In genomic region chr17:14068542-14069250, GRCh38 we compare ENCODE assay signal across 8 cellular contexts. TPM values are rescaled to one million over a fixed set of nuclear protein-coding genes. Genes with fewer than 3 reads are reported as not detected.
DNase-seq lines count a peak whose midpoint lies in the region; ATAC-seq and TF ChIP-seq lines count a peak whose summit lies in the region.

No MANE protein-coding gene starts in this region.

- POLR2A ChIA-PET in CD4-positive, alpha-beta memory T cell (lab: Charles Lee; ENCODE audit: partially characterized antibody): interaction anchor here (0.8 to 6.0 kb wide), 8 partner anchors 128 to 232 kb away, joined by 3 to 46 read pairs (median 5); partner anchors contain the start of gene HS3ST3B1
- POLR2A ChIA-PET in OCI-LY7 (lab: Charles Lee): interaction anchor here (0.5 to 0.6 kb wide), 2 partner anchors 21 to 721 kb away, joined by 3 read pairs; no protein-coding TSS in a partner anchor

- CTCF ChIA-PET in CD4-positive, alpha-beta memory T cell (lab: Charles Lee; ENCODE audit: partially characterized antibody): interaction anchor here (1.8 to 4.7 kb wide), 3 partner anchors 135 to 472 kb away, joined by 4 to 25 read pairs (median 4); partner anchors contain the start of gene HS3ST3B1
- CTCF ChIA-PET in OCI-LY7 (lab: Charles Lee; ENCODE audit: unreplicated experiment): no interaction called here

- intact Hi-C loops in CD4-positive, alpha-beta memory T cell (cut with micrococcal nuclease): loop anchor here (1.0 to 10.0 kb wide), 3 partner anchors 133 to 474 kb away; no protein-coding TSS in a partner anchor
- intact Hi-C loops in OCI-LY7 (cut with micrococcal nuclease; ENCODE audit: unreplicated experiment): loop anchor here (10.0 kb wide), 1 partner anchor 474 kb away; no protein-coding TSS in a partner anchor

- H3K4me1 ChIP-seq in CD4-positive, alpha-beta memory T cell (ENCODE audit: insufficient read depth, low read length): peaks cover 30% of the 10 kb centered on the region
- H3K4me1 ChIP-seq in OCI-LY7 (ENCODE audit: insufficient read depth, low read length, poor library complexity, severe bottlenecking) (peaks cover 21% of the 10 kb centered on the region), esophagus (ENCODE audit: control insufficient read depth in 2 of 2, insufficient read depth in 2 of 2, low read length in 1 of 2) (no peaks in the 10 kb centered on the region), rectal smooth muscle tissue (ENCODE audit: control insufficient read depth, insufficient read depth, low read length) (peaks cover 7% of the 10 kb centered on the region)

- no peaks in the 10 kb centered on the region for H3K36me3 ChIP-seq in CD4-positive, alpha-beta memory T cell (ENCODE audit: insufficient read depth, low read length)
- H3K36me3 ChIP-seq in OCI-LY7 (ENCODE audit: insufficient read depth, low read length): peaks cover 48% of the 10 kb centered on the region
- no peaks in the 10 kb centered on the region for H3K36me3 ChIP-seq in esophagus (ENCODE audit: control insufficient read depth in 2 of 2, insufficient read depth in 2 of 2, low read length in 1 of 2)
- no peaks in the 10 kb centered on the region for H3K36me3 ChIP-seq in rectal smooth muscle tissue (ENCODE audit: control insufficient read depth, insufficient read depth, low read length)

- peak overlapping the region; percentile 93 to 96 (median 95) for H3K4me3 Mint-ChIP-seq in CD4-positive, alpha-beta memory T cell

- peaks cover 36 to 65% (median 49%) of the 10 kb centered on the region in 4 donors for H3K4me1 Mint-ChIP-seq in CD4-positive, alpha-beta memory T cell

- peak overlapping the region; percentile 96 to 98 for H3K4me3 ChIP-seq in CD4-positive, alpha-beta memory T cell (ENCODE audit: low read length in 2 of 2)
- H3K4me3 ChIP-seq in OCI-LY7 (ENCODE audit: low read depth, low read length, poor library complexity, severe bottlenecking) (peak overlapping the region; percentile 99), esophagus (ENCODE audit: low read depth in 1 of 2, low read length in 2 of 2) (peak overlapping the region; percentile 94 to 98), rectal smooth muscle tissue (ENCODE audit: low read length) (peak overlapping the region; percentile 100)

- H3K9me2 ChIP-seq in OCI-LY7 (ENCODE audit: insufficient read depth, low read length): no peaks in the 10 kb centered on the region

- no peaks in the 10 kb centered on the region for H3K9me3 Mint-ChIP-seq in CD4-positive, alpha-beta memory T cell

- 15 to 16% methylated on average over 25 of the region's 25 CpGs for WGBS in esophagus, 2 donors

- H3K9ac ChIP-seq in rectal smooth muscle tissue (ENCODE audit: low read length): no peak overlapping the region

- H3K27ac Mint-ChIP-seq in CD4-positive, alpha-beta memory T cell: peak overlapping the region; percentile 89 to 95 (median 95)

- H3K36me3 Mint-ChIP-seq in CD4-positive, alpha-beta memory T cell: peaks cover 16 to 32% of the 10 kb centered on the region in 2 donors

- peaks cover 63% of the 10 kb centered on the region for H3K79me2 ChIP-seq in OCI-LY7 (ENCODE audit: insufficient read depth, low read depth, low read length)

- ATAC-seq in GM21717 (IDR thresholded peaks at IDR 0.05; ENCODE audit: unreplicated experiment): peak; percentile 16

- TF ChIP-seq CTCF in OCI-LY7 (conservative IDR thresholded peaks at IDR 0.05; ENCODE audit: low read length): no peak

- H3K4me2 ChIP-seq in OCI-LY7 (ENCODE audit: low read length): peak overlapping the region; percentile 87

- BruUV-seq in OCI-LY7 (replicated peaks; lab: Mats Ljungman, UMichigan): no TSS peak

- H2AFZ ChIP-seq in OCI-LY7 (ENCODE audit: low read length): peak overlapping the region; percentile 98

- no peaks in the 10 kb centered on the region for H3K27me3 Mint-ChIP-seq in CD4-positive, alpha-beta memory T cell

- no peaks in the 10 kb centered on the region for H3K9me3 ChIP-seq in CD4-positive, alpha-beta memory T cell (ENCODE audit: control insufficient read depth in 1 of 2, low read length in 2 of 2)
- H3K9me3 ChIP-seq in OCI-LY7 (ENCODE audit: low read length) (peaks cover 16% of the 10 kb centered on the region; the same call in 1 of the 2 replicates), esophagus (ENCODE audit: control insufficient read depth in 2 of 2, insufficient read depth in 1 of 2, low read depth in 1 of 2, low read length in 1 of 2) (no peaks in the 10 kb centered on the region)

- H4K20me1 ChIP-seq in OCI-LY7 (ENCODE audit: insufficient read depth, low read length): peaks cover 5% of the 10 kb centered on the region; the same call in 1 of the 2 replicates

- no peaks in the 10 kb centered on the region for H3K27me3 ChIP-seq in CD4-positive, alpha-beta memory T cell (ENCODE audit: insufficient read depth, low read length)
- H3K27me3 ChIP-seq in esophagus (ENCODE audit: control insufficient read depth in 1 of 2, insufficient read depth in 2 of 2, low read length in 2 of 2): no peaks in the 10 kb centered on the region
- H3K27me3 ChIP-seq in rectal smooth muscle tissue (ENCODE audit: control insufficient read depth, insufficient read depth, low read length): no peaks in the 10 kb centered on the region

- no peak for DNase-seq in CD4-positive, alpha-beta memory T cell
- DNase-seq in OCI-LY7 (ENCODE audit: low spot score) (peak; percentile 10), putamen (ENCODE audit: low spot score) (no peak), GM03348 (ENCODE audit: low spot score) (no peak), NCI-H82 treated with DMSO at 0.1 percent for 48 hours (lab: John Stamatoyannopoulos, UW; ENCODE audit: unreplicated experiment) (no peak)

- peak overlapping the region; percentile 71 for H3K27ac ChIP-seq in CD4-positive, alpha-beta memory T cell (ENCODE audit: low read depth, low read length)
- H3K27ac ChIP-seq in OCI-LY7 (ENCODE audit: low read depth, low read length, poor library complexity, severe bottlenecking) (peak overlapping the region; percentile 55), esophagus (ENCODE audit: low read depth in 2 of 2, low read length in 1 of 2) (peak overlapping the region; percentile 74 to 81), rectal smooth muscle tissue (ENCODE audit: low read depth, low read length) (no peak overlapping the region)

RNA-seq across cellular contexts. Expression of gene COX10, which starts 0.6 kb away (rescaled TPM):
- total RNA-seq in CD4-positive, alpha-beta memory T cell: 10 to 100 TPM; 16.9 to 17.6 TPM
- polyA plus RNA-seq in CD4-positive, alpha-beta memory T cell: 10 to 100 TPM; 23.2 to 34.8 TPM
- 21.1 and 28.4 TPM in 2 replicates for total RNA-seq in OCI-LY7 (2014; rRNA removed; shearing (Covaris generic))
- total RNA-seq in OCI-LY7 (2022): 24.9 and 26.5 TPM in 2 replicates
- 1 to 10 TPM; 6.8 to 9.7 TPM for polyA plus RNA-seq in esophagus
